Comparison of ENCODE assay signal across 8 cellular contexts in genomic region chr7:135253851-135254815, GRCh38. TPM values are rescaled to one million over a fixed set of nuclear protein-coding genes. Genes with fewer than 3 reads are reported as not detected.
A peak's percentile ranks its signal among the peaks of the same experiment; 100 is the strongest.
DNase-seq lines count a peak whose midpoint lies in the region; ATAC-seq, FAIRE-seq and TF ChIP-seq lines count a peak whose summit lies in the region.

No MANE protein-coding gene starts in this region.

- peaks cover 24% of the 10 kb centered on the region for H3F3A ChIP-seq in GM23248 (ENCODE audit: insufficient read depth)

- no peak for TF ChIP-seq CTCF in esophagus muscularis mucosa (IDR thresholded peaks at IDR 0.05)

- intact Hi-C loops in esophagus muscularis mucosa (cut with DNase I) = loop anchor here (10.0 kb wide), 1 partner anchor 569 kb away; no protein-coding TSS in a partner anchor
- intact Hi-C loops in naive thymus-derived CD4-positive, alpha-beta T cell (cut with micrococcal nuclease) = no loop called here

- no peak overlapping the region for H3K27ac Mint-ChIP-seq in naive thymus-derived CD4-positive, alpha-beta T cell

- H3K4me2 ChIP-seq in GM23248 (ENCODE audit: unreplicated experiment) = peak overlapping the region; percentile 60

- POLR2A ChIA-PET in naive thymus-derived CD4-positive, alpha-beta T cell (lab: Charles Lee) = interaction anchor here (0.6 kb wide), 1 partner anchor 333 kb away, joined by 3 read pairs; no protein-coding TSS in a partner anchor

- H3K4me3 ChIP-seq in GM23248 = no peak overlapping the region
- peak overlapping the region in 1 of 4 donors; percentile 24 for H3K4me3 ChIP-seq in esophagus muscularis mucosa
- H3K4me3 ChIP-seq in naive thymus-derived CD4-positive, alpha-beta T cell (ENCODE audit: low read length) = no peak overlapping the region

- H3K27me3 ChIP-seq in GM23248 (replicated peaks; ENCODE audit: insufficient read depth) (no peaks in the 10 kb centered on the region), esophagus muscularis mucosa (no peaks in the 10 kb centered on the region)
- H3K27me3 ChIP-seq in naive thymus-derived CD4-positive, alpha-beta T cell (ENCODE audit: control insufficient read depth in 2 of 2, insufficient read depth in 2 of 2, low read length in 2 of 2) = no peaks in the 10 kb centered on the region

- H3K9me2 ChIP-seq in GM23248 (ENCODE audit: insufficient read depth) = no peaks in the 10 kb centered on the region

- TF ChIP-seq EP300 in esophagus muscularis mucosa (IDR thresholded peaks at IDR 0.05) = no peak

- H3K9me3 ChIP-seq in GM23248 (ENCODE audit: low read depth) (no peaks in the 10 kb centered on the region), esophagus muscularis mucosa (no peaks in the 10 kb centered on the region)
- H3K9me3 ChIP-seq in naive thymus-derived CD4-positive, alpha-beta T cell (ENCODE audit: control insufficient read depth in 2 of 3, low read length in 3 of 3) = no peaks in the 10 kb centered on the region

- DNase-seq in GM23248 (peak; percentile 89), RCC 7860 (ENCODE audit: low spot score) (peak; percentile 68), esophagus muscularis mucosa (ENCODE audit: extremely low spot score) (no peak)
- DNase-seq in naive thymus-derived CD4-positive, alpha-beta T cell = no peak

- TF ChIP-seq POLR2A in esophagus muscularis mucosa (IDR thresholded peaks at IDR 0.05; ENCODE audit: low read depth) = no peak

- 6 to 7% methylated on average over 9 of the region's 9 CpGs for WGBS in GM23248 (ENCODE audit: low coverage in 1 of 2, low lambda C conversion rate in 2 of 2, missing lambda C conversion rate in 2 of 2), 2 experiments
- 42% methylated on average over 7 of the region's 9 CpGs for WGBS in esophagus muscularis mucosa

- CTCF ChIA-PET in naive thymus-derived CD4-positive, alpha-beta T cell (lab: Charles Lee) = interaction anchor here (0.6 kb wide), 1 partner anchor 24 kb away, joined by 4 read pairs; no protein-coding TSS in a partner anchor

- H3K9ac ChIP-seq in GM23248 = peak overlapping the region; percentile 54

- peaks cover 0 to 6% (median 4%) of the 10 kb centered on the region in 7 donors for H3K4me1 Mint-ChIP-seq in naive thymus-derived CD4-positive, alpha-beta T cell

- H3K27ac ChIP-seq in GM23248 = peak overlapping the region; percentile 64
- H3K27ac ChIP-seq in esophagus muscularis mucosa (replicated peaks in 1 of 4) = peak overlapping the region; percentile 77 to 84 (median 83)
- no peak overlapping the region for H3K27ac ChIP-seq in naive thymus-derived CD4-positive, alpha-beta T cell (ENCODE audit: low read depth, low read length)

- H4K20me1 ChIP-seq in GM23248 (ENCODE audit: insufficient read depth) = no peaks in the 10 kb centered on the region

- no peaks in the 10 kb centered on the region for H3K9me3 Mint-ChIP-seq in naive thymus-derived CD4-positive, alpha-beta T cell

- peak; percentile 80 for FAIRE-seq in RCC 7860 (lab: Jason Lieb, UNC)

- H3K4me1 ChIP-seq in GM23248 (ENCODE audit: insufficient read depth) (peaks cover 18% of the 10 kb centered on the region), esophagus muscularis mucosa (peaks cover 18 to 29% (median 25%) of the 10 kb centered on the region in 4 donors)
- no peaks in the 10 kb centered on the region for H3K4me1 ChIP-seq in naive thymus-derived CD4-positive, alpha-beta T cell (ENCODE audit: control insufficient read depth in 2 of 2, insufficient read depth in 2 of 2, low read length in 2 of 2)

- in situ Hi-C loops in GM23248 (cut with MboI) = no loop called here

- ATAC-seq in naive thymus-derived CD4-positive, alpha-beta T cell = peak; percentile 71
- ATAC-seq in GM19035 (IDR thresholded peaks at IDR 0.05; ENCODE audit: unreplicated experiment) (no peak), HG02759 (IDR thresholded peaks at IDR 0.05; ENCODE audit: unreplicated experiment) (no peak), GM21825 (IDR thresholded peaks at IDR 0.05; ENCODE audit: unreplicated experiment) (no peak), HG03175 (IDR thresholded peaks at IDR 0.05; ENCODE audit: unreplicated experiment) (no peak)

- H3K79me2 ChIP-seq in GM23248 (ENCODE audit: insufficient read depth) = no peaks in the 10 kb centered on the region

- H3K4me3 Mint-ChIP-seq in naive thymus-derived CD4-positive, alpha-beta T cell = no peak overlapping the region

- H3K36me3 ChIP-seq in GM23248 (ENCODE audit: low read depth) (no peaks in the 10 kb centered on the region), esophagus muscularis mucosa (no peaks in the 10 kb centered on the region)
- H3K36me3 ChIP-seq in naive thymus-derived CD4-positive, alpha-beta T cell (ENCODE audit: control insufficient read depth in 2 of 3, insufficient read depth in 3 of 3, low read length in 3 of 3) = no peaks in the 10 kb centered on the region

- H2AFZ ChIP-seq in GM23248 = peak overlapping the region; percentile 77

- H3K27me3 Mint-ChIP-seq in naive thymus-derived CD4-positive, alpha-beta T cell = no peaks in the 10 kb centered on the region

- H3K36me3 Mint-ChIP-seq in naive thymus-derived CD4-positive, alpha-beta T cell = no peaks in the 10 kb centered on the region

RNA-seq across cellular contexts. Expression of gene STRA8, which starts 20.5 kb away (rescaled TPM):
- total RNA-seq in GM23248 (2014; rRNA removed; shearing (Covaris generic)) = not detected in 2 replicates
- not detected in 2 replicates for polyA plus RNA-seq in GM23248 (2016; fragmentation: Nextera tagmentation; extraction: Ambion mirVana)
- not detected for total RNA-seq in esophagus muscularis mucosa
- not detected for total RNA-seq in naive thymus-derived CD4-positive, alpha-beta T cell
- not detected for polyA plus RNA-seq in naive thymus-derived CD4-positive, alpha-beta T cell

RNA-seq across cellular contexts. Expression of gene WDR91, which starts 42.8 kb away (rescaled TPM):
- total RNA-seq in GM23248 (2014; rRNA removed; shearing (Covaris generic)) = 3.4 and 8.3 TPM in 2 replicates
- polyA plus RNA-seq in GM23248 (2016; fragmentation: Nextera tagmentation; extraction: Ambion mirVana) = 4.1 and 5.4 TPM in 2 replicates
- 10 to 100 TPM; 13.3 to 27.4 (median 20.4) TPM for total RNA-seq in esophagus muscularis mucosa
- total RNA-seq in naive thymus-derived CD4-positive, alpha-beta T cell = 10 to 100 TPM; 18.2 to 59.2 (median 37.0) TPM
- polyA plus RNA-seq in naive thymus-derived CD4-positive, alpha-beta T cell = 1 to 10 TPM; 3.5 to 9.3 TPM

Comparison
In these comparisons a context has a peak if more than half of its experiments do, and no peak if none do; other contexts are left out.
1. DNase-seq: peak in GM23248 (single experiment) and RCC 7860 (single experiment); none in esophagus muscularis mucosa (single experiment) and naive thymus-derived CD4-positive, alpha-beta T cell (0 of 9).